In genomic region chr6:142942238-142942637, GRCh38 we compare ENCODE assay signal across 14 cellular contexts. TPM values are rescaled to one million over a fixed set of nuclear protein-coding genes. Genes with fewer than 3 reads are reported as not detected.
A peak's percentile ranks its signal among the peaks of the same experiment; 100 is the strongest.
DNase-seq lines count a peak whose midpoint lies in the region; ATAC-seq and TF ChIP-seq lines count a peak whose summit lies in the region.
"Had no signal": no experiment of that assay in that cellular context is flagged by ENCODE, and none has a peak within 500 bp of the region (broad histone marks: within the 10 kb centered on the region; RNA-seq: fewer than 3 reads in every experiment).

No MANE protein-coding gene starts in this region.

- peak overlapping the region; percentile 99 for H3K4me3 Mint-ChIP-seq in T-helper 1 cell treated with Interleukin-12 subunit alpha and Interleukin-12 subunit beta and Interleukin-4 antibody, amounts not matched to agents 30 μg/mL and 1 μg/mL, for 36 hours
- H3K4me3 Mint-ChIP-seq in activated naive CD8-positive, alpha-beta T cell treated with anti-CD3 and anti-CD28 coated beads, Interleukin-2, amount 10 ng/mL, durations not matched to agents 7 days and 5 days: peak overlapping the region; percentile 100
- peak overlapping the region; percentile 25 for H3K4me3 Mint-ChIP-seq in natural killer cell
- no peak overlapping the region for H3K4me3 Mint-ChIP-seq in type B pancreatic cell

- no peak for TF ChIP-seq CTCF in natural killer cell (IDR thresholded peaks at IDR 0.05)
- TF ChIP-seq CTCF in type B pancreatic cell (conservative IDR thresholded peaks at IDR 0.05): no peak

- H3K27ac ChIP-seq in KOPT-K1 (ENCODE audit: low read depth, low read length, poor library complexity, severe bottlenecking): peak overlapping the region; percentile 100
- H3K27ac ChIP-seq: lower lobe of right lung, upper lobe of right lung had no signal

- no peak for ATAC-seq in activated naive CD8-positive, alpha-beta T cell treated with anti-CD3 and anti-CD28 coated beads, Interleukin-2, amount 10 ng/mL, durations not matched to agents 7 days and 5 days (ENCODE audit: low read depth)
- ATAC-seq in natural killer cell (no peak), HG03280 (IDR thresholded peaks at IDR 0.05; ENCODE audit: unreplicated experiment) (no peak)
- ATAC-seq: lower lobe of right lung, Right ventricle myocardium inferior, upper lobe of right lung had no signal

- DNase-seq in T-helper 1 cell: no peak
- DNase-seq in activated naive CD8-positive, alpha-beta T cell treated with anti-CD3 and anti-CD28 coated beads, Interleukin-2, amount 10 ng/mL, durations not matched to agents 7 days and 5 days: no peak
- no peak for DNase-seq in natural killer cell
- no peak for DNase-seq in NCI-H1092 (lab: John Stamatoyannopoulos, UW)
- no peak for DNase-seq in type B pancreatic cell (ENCODE audit: extremely low spot score, unreplicated experiment)
- DNase-seq: lower lobe of right lung; NCI-H1436 treated with DMSO at 0.1 percent for 48 hours; nucleus accumbens; stimulated activated CD4-positive, alpha-beta T cell treated with anti-CD3 and anti-CD28 coated beads, Interleukin-12 subunit alpha, Interleukin-12 subunit beta, amount 100 ng/mL, for 4 hours; upper lobe of right lung had no signal

- H3K9me3 Mint-ChIP-seq in T-helper 1 cell treated with Interleukin-12 subunit alpha and Interleukin-12 subunit beta and Interleukin-4 antibody, amounts not matched to agents 30 μg/mL and 1 μg/mL, for 36 hours: no peaks in the 10 kb centered on the region
- no peaks in the 10 kb centered on the region for H3K9me3 Mint-ChIP-seq in activated naive CD8-positive, alpha-beta T cell treated with anti-CD3 and anti-CD28 coated beads, Interleukin-2, amount 10 ng/mL, durations not matched to agents 7 days and 5 days
- H3K9me3 Mint-ChIP-seq in natural killer cell (no peaks in the 10 kb centered on the region), type B pancreatic cell (no peaks in the 10 kb centered on the region)

- H3K36me3 ChIP-seq in KOPT-K1 (ENCODE audit: insufficient read depth, low read length): no peaks in the 10 kb centered on the region
- H3K36me3 ChIP-seq: lower lobe of right lung, upper lobe of right lung had no signal

- no peaks in the 10 kb centered on the region for H3K9me3 ChIP-seq in KOPT-K1 (ENCODE audit: insufficient read depth, low read length, poor library complexity, severe bottlenecking)
- H3K9me3 ChIP-seq: lower lobe of right lung, upper lobe of right lung had no signal

- H3K4me1 Mint-ChIP-seq in T-helper 1 cell treated with Interleukin-12 subunit alpha and Interleukin-12 subunit beta and Interleukin-4 antibody, amounts not matched to agents 30 μg/mL and 1 μg/mL, for 36 hours (ENCODE audit: low read depth): peaks cover 56% of the 10 kb centered on the region
- peaks cover 51% of the 10 kb centered on the region for H3K4me1 Mint-ChIP-seq in activated naive CD8-positive, alpha-beta T cell treated with anti-CD3 and anti-CD28 coated beads, Interleukin-2, amount 10 ng/mL, durations not matched to agents 7 days and 5 days
- H3K4me1 Mint-ChIP-seq in natural killer cell (peaks cover 38 to 41% of the 10 kb centered on the region in 2 donors), type B pancreatic cell (ENCODE audit: unreplicated experiment) (peaks cover 19% of the 10 kb centered on the region)

- intact Hi-C loops in natural killer cell (cut with micrococcal nuclease): loop anchor here (5.0 to 10.0 kb wide), 4 partner anchors 113 to 1413 kb away; no protein-coding TSS in a partner anchor

- peak overlapping the region; percentile 43 for H3K27ac Mint-ChIP-seq in T-helper 1 cell treated with Interleukin-12 subunit alpha and Interleukin-12 subunit beta and Interleukin-4 antibody, amounts not matched to agents 30 μg/mL and 1 μg/mL, for 36 hours
- peak overlapping the region; percentile 100 for H3K27ac Mint-ChIP-seq in activated naive CD8-positive, alpha-beta T cell treated with anti-CD3 and anti-CD28 coated beads, Interleukin-2, amount 10 ng/mL, durations not matched to agents 7 days and 5 days
- H3K27ac Mint-ChIP-seq in natural killer cell (peak overlapping the region; percentile 99), type B pancreatic cell (no peak overlapping the region)

- H3K36me3 Mint-ChIP-seq in T-helper 1 cell treated with Interleukin-12 subunit alpha and Interleukin-12 subunit beta and Interleukin-4 antibody, amounts not matched to agents 30 μg/mL and 1 μg/mL, for 36 hours (ENCODE audit: low read depth): peaks cover 2% of the 10 kb centered on the region
- peaks cover 3% of the 10 kb centered on the region for H3K36me3 Mint-ChIP-seq in activated naive CD8-positive, alpha-beta T cell treated with anti-CD3 and anti-CD28 coated beads, Interleukin-2, amount 10 ng/mL, durations not matched to agents 7 days and 5 days
- H3K36me3 Mint-ChIP-seq in natural killer cell (no peaks in the 10 kb centered on the region), type B pancreatic cell (no peaks in the 10 kb centered on the region)

- H3K27me3 Mint-ChIP-seq in T-helper 1 cell treated with Interleukin-12 subunit alpha and Interleukin-12 subunit beta and Interleukin-4 antibody, amounts not matched to agents 30 μg/mL and 1 μg/mL, for 36 hours (ENCODE audit: low read depth): no peaks in the 10 kb centered on the region
- no peaks in the 10 kb centered on the region for H3K27me3 Mint-ChIP-seq in activated naive CD8-positive, alpha-beta T cell treated with anti-CD3 and anti-CD28 coated beads, Interleukin-2, amount 10 ng/mL, durations not matched to agents 7 days and 5 days
- H3K27me3 Mint-ChIP-seq in natural killer cell (ENCODE audit: low read depth in 2 of 2) (no peaks in the 10 kb centered on the region), type B pancreatic cell (peaks cover 11% of the 10 kb centered on the region)

- POLR2A ChIA-PET in activated naive CD8-positive, alpha-beta T cell treated with anti-CD3 and anti-CD28 coated beads, Interleukin-2, amount 10 ng/mL, durations not matched to agents 7 days and 5 days (lab: Charles Lee): interaction anchor here (1.9 to 5.2 kb wide), 3 partner anchors 15 to 100 kb away, joined by 11 to 46 read pairs (median 13); no protein-coding TSS in a partner anchor

RNA-seq across cellular contexts. Expression of gene HIVEP2, which starts 2.7 kb away (rescaled TPM):
- 10 to 100 TPM; 45.8 to 49.7 TPM for total RNA-seq in activated naive CD8-positive, alpha-beta T cell treated with anti-CD3 and anti-CD28 coated beads, Interleukin-2, amount 10 ng/mL, durations not matched to agents 7 days and 5 days
- total RNA-seq in natural killer cell (10 to 100 TPM; 14.6 to 21.6 (median 18.7) TPM), type B pancreatic cell (ENCODE audit: low replicate concordance) (12.3 and 34.1 TPM in 2 replicates)
